26 cellular contexts compared by ENCODE assay signal in the genomic region with DNA sequence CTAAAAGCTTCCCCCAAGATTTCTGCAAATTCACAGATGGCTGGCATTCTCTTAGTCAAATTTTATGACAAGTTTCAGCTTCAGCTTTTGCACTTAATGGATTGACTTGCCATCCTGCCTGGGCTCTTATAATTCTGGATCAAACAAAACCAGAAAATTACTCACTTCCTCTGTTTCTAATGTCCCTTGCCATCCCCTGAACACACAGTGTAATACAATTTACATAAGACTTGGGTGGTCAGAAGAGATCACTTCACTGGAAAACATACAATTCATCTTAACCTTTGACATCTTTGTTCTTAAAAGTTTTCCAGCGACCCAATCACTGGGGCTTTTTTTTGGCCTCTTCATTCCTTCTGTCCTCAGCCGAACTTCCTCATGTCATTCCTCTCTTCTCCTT.
DNase-seq lines count a peak whose midpoint lies in the region; ATAC-seq, FAIRE-seq and TF ChIP-seq lines count a peak whose summit lies in the region.
"Had no signal": no experiment of that assay in that cellular context is flagged by ENCODE, and none has a peak within 500 bp of the region (broad histone marks: within the 10 kb centered on the region; RNA-seq: fewer than 3 reads in every experiment).

No MANE protein-coding gene starts in this region.

- in situ Hi-C loops in KBM-7 (cut with MboI; ENCODE audit: low pct_unique_long_range_greater_than_20kb, low sequenced_read_pairs) = no loop called here

- TF ChIP-seq POLR2A in GM12891 (IDR thresholded peaks at IDR 0.05; ENCODE audit: low read depth, low read length) = no peak

- no peaks in the 10 kb centered on the region for H3K4me1 ChIP-seq in fibroblast of lung (ENCODE audit: control insufficient read depth, extremely low read depth, insufficient read depth, low read length)
- H3K4me1 ChIP-seq: Peyer's patch, right atrium auricular region had no signal

- H3K79me2 ChIP-seq in fibroblast of lung (ENCODE audit: control insufficient read depth, insufficient read depth, low read length) = no peaks in the 10 kb centered on the region

- no peak for FAIRE-seq in GM12891 (lab: Jason Lieb, UNC)

- no peaks in the 10 kb centered on the region for H4K20me1 ChIP-seq in fibroblast of lung (ENCODE audit: control insufficient read depth, extremely low read depth, insufficient read depth, low read length)

- H2AFZ ChIP-seq in fibroblast of lung (ENCODE audit: low read length) = no peak overlapping the region

- no peak overlapping the region for H3K9ac ChIP-seq in fibroblast of lung (ENCODE audit: insufficient read depth, low read length)

- H3K9me3 ChIP-seq in fibroblast of lung (ENCODE audit: control insufficient read depth, insufficient read depth, low read depth, low read length) = no peaks in the 10 kb centered on the region
- H3K9me3 ChIP-seq: adrenal gland, heart right ventricle, ovary, Peyer's patch, right atrium auricular region, tibial nerve had no signal

- no peak for TF ChIP-seq CTCF in fibroblast of lung (conservative IDR thresholded peaks at IDR 0.05 in 1 of 2, IDR thresholded peaks at IDR 0.05 in 1 of 2; ENCODE audit: low read depth in 1 of 2, low read length in 2 of 2)

- H3K4me3 ChIP-seq in fibroblast of lung (replicated peaks in 1 of 4; ENCODE audit: control extremely low read depth in 1 of 4, insufficient read depth in 1 of 4, low read depth in 3 of 4, low read length in 4 of 4) = no peak overlapping the region
- H3K4me3 ChIP-seq: adrenal gland, heart right ventricle, ovary, Peyer's patch, right atrium auricular region, SK-N-MC, tibial nerve had no signal

- no peak overlapping the region for H3K4me2 ChIP-seq in fibroblast of lung (ENCODE audit: extremely low read depth, insufficient read depth, low read length)

- no peaks in the 10 kb centered on the region for H3K27me3 ChIP-seq in fibroblast of lung (ENCODE audit: control insufficient read depth, insufficient read depth, low read length)
- H3K27me3 ChIP-seq: adrenal gland, heart right ventricle, ovary, Peyer's patch, right atrium auricular region, tibial nerve had no signal

- DNase-seq in GM12891 (ENCODE audit: insufficient read length, low spot score) (no peak), KBM-7 (peak; percentile 9), fibroblast of lung (ENCODE audit: low read depth in 2 of 2) (peak; percentile 53), SIG-M5 (lab: John Stamatoyannopoulos, UW) (no peak), NCI-H69 (lab: John Stamatoyannopoulos, UW) (no peak), GDM1 (lab: John Stamatoyannopoulos, UW) (no peak)
- DNase-seq: activated CD4-positive, alpha-beta T cell treated with anti-CD3 and anti-CD28 coated beads, Interleukin-2, amount 50 U/mL, for 48 hours; activated CD4-positive, CD25-positive, alpha-beta regulatory T cell; activated gamma-delta T cell; adrenal gland; CD8-positive, alpha-beta memory T cell; DMS153; heart right ventricle; IMR-90; midbrain; NCI-H187; NCI-H2227 treated with DMSO at 0.1 percent for 48 hours; NCI-H82; ovary; Peyer's patch; stimulated activated CD4-positive, alpha-beta T cell treated with anti-CD3 and anti-CD28 coated beads, Interleukin-4, amount 100 ng/mL, for 4 hours had no signal

- H3K27ac ChIP-seq in fibroblast of lung (ENCODE audit: insufficient read depth, low read length) = no peak overlapping the region
- H3K27ac ChIP-seq: adrenal gland, ovary, Peyer's patch, right atrium auricular region, SK-N-MC had no signal

- no peaks in the 10 kb centered on the region for H3K36me3 ChIP-seq in fibroblast of lung (ENCODE audit: control insufficient read depth, insufficient read depth, low read length)
- H3K36me3 ChIP-seq: ovary, Peyer's patch had no signal

- ATAC-seq in SK-N-SH treated with all-trans-retinoic acid at 6 μM for 48 hours (0 out of 3 replicates have a peak, but pooled peaks have one; percentile 20), HG02759 (IDR thresholded peaks at IDR 0.05; ENCODE audit: unreplicated experiment) (no peak)

TF ChIP-seq in GM12891, 5 proteins besides CTCF, POLR2A, EP300 and RAD21:
- 0 out of 2 replicates have a peak, but pooled peaks have one; percentile 21 for TF ChIP-seq SPI1 (IDR thresholded peaks at IDR 0.05; ENCODE audit: low read depth, low read length)
- TF ChIP-seq POU2F2 (IDR thresholded peaks at IDR 0.05; ENCODE audit: low read depth, low read length) = no peak

TF ChIP-seq in SK-N-SH treated with all-trans-retinoic acid at 6 μM for 48 hours, 23 proteins besides CTCF, POLR2A, EP300 and RAD21 (continues in another document):
- TF ChIP-seq, protein P1, sequence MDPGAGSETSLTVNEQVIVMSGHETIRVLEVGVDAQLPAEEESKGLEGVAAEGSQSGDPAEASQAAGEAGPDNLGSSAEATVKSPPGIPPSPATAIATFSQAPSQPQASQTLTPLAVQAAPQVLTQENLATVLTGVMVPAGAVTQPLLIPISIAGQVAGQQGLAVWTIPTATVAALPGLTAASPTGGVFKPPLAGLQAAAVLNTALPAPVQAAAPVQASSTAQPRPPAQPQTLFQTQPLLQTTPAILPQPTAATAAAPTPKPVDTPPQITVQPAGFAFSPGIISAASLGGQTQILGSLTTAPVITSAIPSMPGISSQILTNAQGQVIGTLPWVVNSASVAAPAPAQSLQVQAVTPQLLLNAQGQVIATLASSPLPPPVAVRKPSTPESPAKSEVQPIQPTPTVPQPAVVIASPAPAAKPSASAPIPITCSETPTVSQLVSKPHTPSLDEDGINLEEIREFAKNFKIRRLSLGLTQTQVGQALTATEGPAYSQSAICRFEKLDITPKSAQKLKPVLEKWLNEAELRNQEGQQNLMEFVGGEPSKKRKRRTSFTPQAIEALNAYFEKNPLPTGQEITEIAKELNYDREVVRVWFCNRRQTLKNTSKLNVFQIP (CRISPR knock-in tag; IDR thresholded peaks at IDR 0.05; ENCODE audit: borderline replicate concordance, low read depth) = no peak
- TF ChIP-seq ZNF565 (CRISPR knock-in tag; conservative IDR thresholded peaks at IDR 0.05; ENCODE audit: low read depth) (no peak), BACH2 (CRISPR knock-in tag; IDR thresholded peaks at IDR 0.05; ENCODE audit: borderline replicate concordance) (no peak), ESRRG (CRISPR knock-in tag; IDR thresholded peaks at IDR 0.05) (no peak), ZFP30 (CRISPR knock-in tag; IDR thresholded peaks at IDR 0.05) (no peak), SNAI2 (CRISPR knock-in tag; IDR thresholded peaks at IDR 0.05) (no peak), OSR1 (CRISPR knock-in tag; IDR thresholded peaks at IDR 0.05) (no peak), TCF4 (CRISPR knock-in tag; IDR thresholded peaks at IDR 0.05; ENCODE audit: borderline replicate concordance) (no peak), TSHZ2 (CRISPR knock-in tag; IDR thresholded peaks at IDR 0.05) (no peak), GLIS3 (CRISPR knock-in tag; IDR thresholded peaks at IDR 0.05) (no peak), ZFP3 (CRISPR knock-in tag; IDR thresholded peaks at IDR 0.05) (no peak), RARB (CRISPR knock-in tag; IDR thresholded peaks at IDR 0.05) (no peak), PPARA (CRISPR knock-in tag; IDR thresholded peaks at IDR 0.05; ENCODE audit: borderline replicate concordance) (no peak), CREB5 (CRISPR knock-in tag; IDR thresholded peaks at IDR 0.05; ENCODE audit: low read depth) (no peak), CSDC2 (CRISPR knock-in tag; IDR thresholded peaks at IDR 0.05) (no peak)

Comparison
In these comparisons a context has a peak if more than half of its experiments do, and no peak if none do; other contexts are left out.
1. DNase-seq: peak in KBM-7 (single experiment) and fibroblast of lung (2 of 2); none in GM12891 (single experiment), SIG-M5 (single experiment), NCI-H69 (single experiment) and GDM1 (single experiment).